ENCODE assay signal across 17 cellular contexts in the genomic region with DNA sequence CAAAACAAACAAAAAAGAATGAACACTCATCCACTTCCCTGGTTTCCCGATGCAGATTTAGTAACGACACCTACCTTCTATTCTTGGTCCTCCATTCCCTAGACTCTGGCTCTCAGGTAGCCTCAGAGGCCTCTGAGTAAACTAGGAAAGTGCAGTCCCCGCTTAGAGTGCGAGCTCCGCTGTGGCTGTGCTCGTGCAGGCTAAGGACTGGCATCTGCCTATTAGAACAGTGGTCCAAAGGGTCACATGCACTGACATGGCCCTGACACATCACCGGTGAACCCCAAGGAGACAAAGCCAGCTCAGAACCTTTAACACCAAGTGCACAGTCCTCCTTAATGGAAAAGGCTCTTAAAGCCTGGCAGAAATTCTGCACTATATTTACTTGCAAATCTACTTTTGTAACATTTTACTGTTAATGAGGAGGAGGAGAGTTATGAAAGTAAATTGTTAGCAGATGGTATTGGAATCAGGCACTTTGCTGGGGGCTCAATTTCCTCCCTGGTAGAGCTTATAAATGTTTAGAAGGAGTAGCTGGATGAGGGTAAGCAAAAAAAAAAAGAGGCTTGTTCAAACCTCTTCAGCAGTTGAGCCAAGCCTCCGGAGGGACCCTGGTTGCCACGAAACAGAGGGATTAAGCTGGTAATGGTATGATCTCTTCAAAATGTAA. TPM values are rescaled to one million over a fixed set of nuclear protein-coding genes. Genes with fewer than 3 reads are reported as not detected.
DNase-seq lines count a peak whose midpoint lies in the region; ATAC-seq and TF ChIP-seq lines count a peak whose summit lies in the region.
"Had no signal": no experiment of that assay in that cellular context is flagged by ENCODE, and none has a peak within 500 bp of the region (broad histone marks: within the 10 kb centered on the region; RNA-seq: fewer than 3 reads in every experiment).

No MANE protein-coding gene starts in this region.

- H3K4me3 ChIP-seq in AG10803 (ENCODE audit: low read length): peak overlapping the region; percentile 13
- peak overlapping the region; percentile 9 for H3K4me3 ChIP-seq in endocrine pancreas (ENCODE audit: control insufficient read depth, insufficient read depth, low read length)
- no peak overlapping the region for H3K4me3 ChIP-seq in upper lobe of right lung
- H3K4me3 ChIP-seq: prostate gland had no signal

- TF ChIP-seq CTCF in AG10803 (conservative IDR thresholded peaks at IDR 0.05; ENCODE audit: low read length) (no peak), osteocyte (IDR thresholded peaks at IDR 0.05) (no peak), upper lobe of right lung (IDR thresholded peaks at IDR 0.05) (no peak)

- H3K9ac ChIP-seq in endocrine pancreas (ENCODE audit: control insufficient read depth, insufficient read depth, low read length): no peak overlapping the region

- peaks cover 21% of the 10 kb centered on the region for H3K36me3 Mint-ChIP-seq in osteocyte (ENCODE audit: unreplicated experiment)

- no peaks in the 10 kb centered on the region for H3K27me3 Mint-ChIP-seq in osteocyte (ENCODE audit: unreplicated experiment)
- H3K27me3 Mint-ChIP-seq: activated CD4-positive, alpha-beta T cell treated with anti-CD3 and anti-CD28 coated beads, Interleukin-2, amount 10 ng/mL, durations not matched to agents 24 days and 14 days; B cell; stimulated activated naive CD8-positive, alpha-beta T cell treated with anti-CD3 and anti-CD28 coated beads, Interleukin-15, amount 100 ng/mL, for 72 hours had no signal

- H3K27ac ChIP-seq in upper lobe of right lung: no peak overlapping the region
- H3K27ac ChIP-seq: prostate gland had no signal

- H3K27me3 ChIP-seq in endocrine pancreas (ENCODE audit: control insufficient read depth, insufficient read depth, low read length): no peaks in the 10 kb centered on the region
- H3K27me3 ChIP-seq in upper lobe of right lung: no peaks in the 10 kb centered on the region

- peaks cover 3% of the 10 kb centered on the region for H3K4me1 ChIP-seq in endocrine pancreas (ENCODE audit: control insufficient read depth, insufficient read depth, low read length)
- peaks cover 46% of the 10 kb centered on the region for H3K4me1 ChIP-seq in upper lobe of right lung

- H3K9me3 Mint-ChIP-seq in osteocyte (ENCODE audit: unreplicated experiment): no peaks in the 10 kb centered on the region
- H3K9me3 Mint-ChIP-seq: activated CD4-positive, alpha-beta T cell treated with anti-CD3 and anti-CD28 coated beads, Interleukin-2, amount 10 ng/mL, durations not matched to agents 24 days and 14 days; stimulated activated naive CD8-positive, alpha-beta T cell treated with anti-CD3 and anti-CD28 coated beads, Interleukin-15, amount 100 ng/mL, for 72 hours had no signal

- peak overlapping the region; percentile 99 for H3K27ac Mint-ChIP-seq in osteocyte (ENCODE audit: unreplicated experiment)
- H3K27ac Mint-ChIP-seq: activated CD4-positive, alpha-beta T cell treated with anti-CD3 and anti-CD28 coated beads, Interleukin-2, amount 10 ng/mL, durations not matched to agents 24 days and 14 days; B cell; stimulated activated naive CD8-positive, alpha-beta T cell treated with anti-CD3 and anti-CD28 coated beads, Interleukin-15, amount 100 ng/mL, for 72 hours had no signal

- H3K4me3 Mint-ChIP-seq in osteocyte (ENCODE audit: unreplicated experiment): peak overlapping the region; percentile 42
- H3K4me3 Mint-ChIP-seq: activated CD4-positive, alpha-beta T cell treated with anti-CD3 and anti-CD28 coated beads, Interleukin-2, amount 10 ng/mL, durations not matched to agents 24 days and 14 days; B cell; stimulated activated naive CD8-positive, alpha-beta T cell treated with anti-CD3 and anti-CD28 coated beads, Interleukin-15, amount 100 ng/mL, for 72 hours had no signal

- peaks cover 94% of the 10 kb centered on the region for H3K4me1 Mint-ChIP-seq in osteocyte (ENCODE audit: unreplicated experiment)

- H3K9me3 ChIP-seq in endocrine pancreas (ENCODE audit: control insufficient read depth, low read length): no peaks in the 10 kb centered on the region
- H3K9me3 ChIP-seq in upper lobe of right lung: no peaks in the 10 kb centered on the region
- H3K9me3 ChIP-seq: prostate gland had no signal

- H3K36me3 ChIP-seq in endocrine pancreas (ENCODE audit: control insufficient read depth, insufficient read depth, low read length) (no peaks in the 10 kb centered on the region), upper lobe of right lung (no peaks in the 10 kb centered on the region)
- H3K36me3 ChIP-seq: prostate gland had no signal

- no peak for ATAC-seq in upper lobe of right lung
- ATAC-seq: stimulated activated naive CD8-positive, alpha-beta T cell treated with anti-CD3 and anti-CD28 coated beads, Interleukin-15, amount 100 ng/mL, for 72 hours had no signal

- DNase-seq in AG10803 (ENCODE audit: low read depth): peak; percentile 60
- peak; percentile 89 for DNase-seq in NCI-H524 (lab: John Stamatoyannopoulos, UW)
- no peak for DNase-seq in osteocyte (ENCODE audit: extremely low spot score, unreplicated experiment)
- DNase-seq in upper lobe of right lung: no peak
- no peak for DNase-seq in NK-92 treated with Interleukin-12 subunit alpha and Interleukin-12 subunit beta, amount 100 ng/mL, for 24 hours (lab: John Stamatoyannopoulos, UW)
- DNase-seq in HK-2 (ENCODE audit: unreplicated experiment): no peak
- no peak for DNase-seq in NCI-H774 (lab: John Stamatoyannopoulos, UW)
- DNase-seq: activated CD4-positive, alpha-beta T cell treated with anti-CD3 and anti-CD28 coated beads, Interleukin-2, amount 10 ng/mL, durations not matched to agents 24 days and 14 days; activated naive CD4-positive, alpha-beta T cell treated with Interleukin-2 at 50 U/mL for 16 hours; HCEC 1CT; kidney glomerular epithelial cell; NCI-H146; NCI-H226; stimulated activated naive CD8-positive, alpha-beta T cell treated with anti-CD3 and anti-CD28 coated beads, Interleukin-15, amount 100 ng/mL, for 72 hours had no signal

- intact Hi-C loops in upper lobe of right lung (cut with DNase I): no loop called here

RNA-seq across cellular contexts. Expression of gene VGLL4, which starts 31.1 kb away (rescaled TPM):
- 130 and 139 TPM in 2 replicates for total RNA-seq in osteocyte
- total RNA-seq in upper lobe of right lung: 57.5 TPM

Comparison
In these comparisons a context has a peak if more than half of its experiments do, and no peak if none do; other contexts are left out.
1. DNase-seq: peak in AG10803 (single experiment) and NCI-H524 (2 of 2); none in osteocyte (single experiment), upper lobe of right lung (single experiment), NK-92 treated with Interleukin-12 subunit alpha and Interleukin-12 subunit beta, amount 100 ng/mL, for 24 hours (single experiment), HK-2 (single experiment) and NCI-H774 (single experiment).